In the genomic region with DNA sequence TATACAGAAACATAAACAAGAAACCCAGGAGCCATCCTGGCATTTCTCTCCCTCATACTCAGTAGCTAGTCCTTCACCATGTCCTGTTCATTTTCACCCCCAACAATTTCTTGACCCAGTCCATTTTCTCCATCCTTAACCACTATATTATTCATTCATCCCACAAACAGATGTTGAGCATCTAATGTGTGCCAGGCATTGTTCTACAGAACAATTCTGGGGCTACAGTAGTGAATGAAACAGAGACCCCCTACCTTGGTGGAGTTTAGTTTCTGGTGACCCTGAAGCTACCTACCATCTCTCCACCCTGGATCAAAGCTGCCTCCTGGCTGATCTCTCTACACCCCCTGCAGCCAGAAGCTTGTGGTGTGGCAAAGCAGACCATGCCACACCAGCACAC, we compare ENCODE assay signal across 19 cellular contexts.
"Had no signal": no experiment of that assay in that cellular context is flagged by ENCODE, and none has a peak within 500 bp of the region (broad histone marks: within the 10 kb centered on the region; RNA-seq: fewer than 3 reads in every experiment).

No MANE protein-coding gene starts in this region.

- DNase-seq: effector memory CD4-positive, alpha-beta T cell; glutamatergic neuron; islet precursor cell; mucosa of descending colon; natural killer cell; posterior cingulate gyrus; spleen; stimulated activated CD4-positive, alpha-beta T cell treated with anti-CD3 and anti-CD28 coated beads, Interleukin-15, amount 100 ng/mL, for 24 hours; stimulated activated CD4-positive, alpha-beta T cell treated with anti-CD3 and anti-CD28 coated beads, Interleukin-1b, Interleukin-23, amount 100 ng/mL, for 48 hours; stimulated activated CD4-positive, alpha-beta T cell treated with anti-CD3 and anti-CD28 coated beads, Interleukin-4, amount 100 ng/mL, for 4 hours; stimulated activated naive B cell treated with anti-CD40 and anti-IgM and Interleukin-4, amounts not matched to agents 10 μg/mL and 1 μg/mL and 100 μg/mL, for 72 hours; stimulated activated naive CD8-positive, alpha-beta T cell treated with anti-CD3 and anti-CD28 coated beads, Interleukin-15, amount 100 ng/mL, for 72 hours; testis; transverse colon had no signal

- H3K9me3 ChIP-seq: gastroesophageal sphincter, mucosa of descending colon, spleen, testis, transverse colon had no signal

- H3K4me3 Mint-ChIP-seq: natural killer cell; neural crest cell; stimulated activated naive B cell treated with anti-CD40 and anti-IgM and Interleukin-4, amounts not matched to agents 10 μg/mL and 1 μg/mL and 100 μg/mL, for 72 hours; stimulated activated naive CD8-positive, alpha-beta T cell treated with anti-CD3 and anti-CD28 coated beads, Interleukin-15, amount 100 ng/mL, for 72 hours had no signal

- H3K36me3 Mint-ChIP-seq: natural killer cell; stimulated activated naive B cell treated with anti-CD40 and anti-IgM and Interleukin-4, amounts not matched to agents 10 μg/mL and 1 μg/mL and 100 μg/mL, for 72 hours had no signal

- H3K27me3 Mint-ChIP-seq: stimulated activated naive B cell treated with anti-CD40 and anti-IgM and Interleukin-4, amounts not matched to agents 10 μg/mL and 1 μg/mL and 100 μg/mL, for 72 hours; stimulated activated naive CD8-positive, alpha-beta T cell treated with anti-CD3 and anti-CD28 coated beads, Interleukin-15, amount 100 ng/mL, for 72 hours had no signal

- H3K36me3 ChIP-seq: gastroesophageal sphincter, spleen, transverse colon had no signal

- H3K4me1 Mint-ChIP-seq: natural killer cell; neural crest cell; stimulated activated naive B cell treated with anti-CD40 and anti-IgM and Interleukin-4, amounts not matched to agents 10 μg/mL and 1 μg/mL and 100 μg/mL, for 72 hours; stimulated activated naive CD8-positive, alpha-beta T cell treated with anti-CD3 and anti-CD28 coated beads, Interleukin-15, amount 100 ng/mL, for 72 hours had no signal

- H3K27ac ChIP-seq: gastroesophageal sphincter, spleen, testis, transverse colon had no signal

- H3K27ac Mint-ChIP-seq: natural killer cell; stimulated activated naive B cell treated with anti-CD40 and anti-IgM and Interleukin-4, amounts not matched to agents 10 μg/mL and 1 μg/mL and 100 μg/mL, for 72 hours; stimulated activated naive CD8-positive, alpha-beta T cell treated with anti-CD3 and anti-CD28 coated beads, Interleukin-15, amount 100 ng/mL, for 72 hours had no signal

- H3K4me3 ChIP-seq: gastroesophageal sphincter, mucosa of descending colon, spleen, testis, transverse colon had no signal

- H3K4me1 ChIP-seq: gastroesophageal sphincter, spleen, testis had no signal

- H3K27me3 ChIP-seq: gastroesophageal sphincter, spleen, testis, transverse colon had no signal

- H3K9me3 Mint-ChIP-seq: natural killer cell; neural crest cell; stimulated activated naive B cell treated with anti-CD40 and anti-IgM and Interleukin-4, amounts not matched to agents 10 μg/mL and 1 μg/mL and 100 μg/mL, for 72 hours; stimulated activated naive CD8-positive, alpha-beta T cell treated with anti-CD3 and anti-CD28 coated beads, Interleukin-15, amount 100 ng/mL, for 72 hours had no signal

- ATAC-seq: esophagus mucosa; gastroesophageal sphincter; left lobe of liver; mucosa of descending colon; natural killer cell; sciatic nerve; stimulated activated naive B cell treated with anti-CD40 and anti-IgM and Interleukin-4, amounts not matched to agents 10 μg/mL and 1 μg/mL and 100 μg/mL, for 72 hours; stimulated activated naive CD8-positive, alpha-beta T cell treated with anti-CD3 and anti-CD28 coated beads, Interleukin-15, amount 100 ng/mL, for 72 hours had no signal
